18 cellular contexts compared by ENCODE assay signal in genomic region chr2:33240178-33240577, GRCh38.
DNase-seq lines count a peak whose midpoint lies in the region; ATAC-seq, FAIRE-seq and TF ChIP-seq lines count a peak whose summit lies in the region.
"Had no signal": no experiment of that assay in that cellular context is flagged by ENCODE, and none has a peak within 500 bp of the region (broad histone marks: within the 10 kb centered on the region; RNA-seq: fewer than 3 reads in every experiment).

No MANE protein-coding gene starts in this region.

- no peaks in the 10 kb centered on the region for H4K20me1 ChIP-seq in astrocyte (ENCODE audit: insufficient read depth, low read length)
- H4K20me1 ChIP-seq: BLaER1 treated with 17β-estradiol and CSF1 and Interleukin-3, amounts not matched to agents 10 nM and 100 nM had no signal

- H3K27ac Mint-ChIP-seq in astrocyte (ENCODE audit: unreplicated experiment), result peak overlapping the region; percentile 58
- H3K27ac Mint-ChIP-seq: endodermal cell, nephron, WTC11 had no signal

- no peak overlapping the region for H3K4me3 ChIP-seq in HFF-Myc (replicated peaks; ENCODE audit: low read depth, low read length)
- H3K4me3 ChIP-seq in astrocyte (ENCODE audit: insufficient read depth, low read depth, low read length), result no peak overlapping the region
- H3K4me3 ChIP-seq in fibroblast of villous mesenchyme (ENCODE audit: low read depth, low read length), result no peak overlapping the region
- no peak overlapping the region for H3K4me3 ChIP-seq in skeletal muscle cell (ENCODE audit: low read depth, low read length)
- H3K4me3 ChIP-seq: BLaER1 treated with 17β-estradiol and CSF1 and Interleukin-3, amounts not matched to agents 10 nM and 100 nM; cardiac muscle cell; GM12878; thyroid gland had no signal

- H3K36me3 ChIP-seq in astrocyte (ENCODE audit: insufficient read depth, low read length), result no peaks in the 10 kb centered on the region
- H3K36me3 ChIP-seq: BLaER1 treated with 17β-estradiol and CSF1 and Interleukin-3, amounts not matched to agents 10 nM and 100 nM; thyroid gland had no signal

- H3K27me3 Mint-ChIP-seq in astrocyte (ENCODE audit: low read depth, unreplicated experiment), result no peaks in the 10 kb centered on the region

- peak; percentile 52 for DNase-seq in HFF-Myc (ENCODE audit: extremely low read depth, low read depth)
- DNase-seq in astrocyte (ENCODE audit: low read depth), result peak; percentile 84
- peak; percentile 73 for DNase-seq in fibroblast of villous mesenchyme (ENCODE audit: low read depth)
- peak; percentile 66 for DNase-seq in skeletal muscle cell (ENCODE audit: low read depth)
- no peak for DNase-seq in NCI-H748 (lab: John Stamatoyannopoulos, UW; ENCODE audit: unreplicated experiment)
- DNase-seq: activated effector memory CD4-positive, alpha-beta T cell treated with anti-CD3 and anti-CD28 coated beads, Interleukin-2, amount 50 U/mL, for 16 hours; endodermal cell; NCI-H1048; stimulated activated CD8-positive, alpha-beta memory T cell treated with anti-CD3 and anti-CD28 coated beads, Interleukin-4, amount 100 ng/mL, for 48 hours; thyroid gland had no signal

- FAIRE-seq in astrocyte (lab: Jason Lieb, UNC), result peak; percentile 64
- FAIRE-seq: GM12878 had no signal

- H3K9ac ChIP-seq in astrocyte (ENCODE audit: low read length), result no peak overlapping the region
- H3K9ac ChIP-seq: BLaER1 treated with 17β-estradiol and CSF1 and Interleukin-3, amounts not matched to agents 10 nM and 100 nM had no signal

- ATAC-seq in GM21786 (IDR thresholded peaks at IDR 0.05; ENCODE audit: unreplicated experiment) (no peak), GM19395 (IDR thresholded peaks at IDR 0.05; ENCODE audit: unreplicated experiment) (no peak), HG03342 (IDR thresholded peaks at IDR 0.05; ENCODE audit: unreplicated experiment) (no peak)
- ATAC-seq: GM12878, WTC11 had no signal

- H3K9me3 ChIP-seq in astrocyte (ENCODE audit: insufficient read depth, low read depth, low read length), result no peaks in the 10 kb centered on the region
- H3K9me3 ChIP-seq: BLaER1 treated with 17β-estradiol and CSF1 and Interleukin-3, amounts not matched to agents 10 nM and 100 nM; thyroid gland had no signal

- H3K4me3 Mint-ChIP-seq in astrocyte (ENCODE audit: unreplicated experiment), result no peak overlapping the region
- H3K4me3 Mint-ChIP-seq: endodermal cell, nephron, WTC11 had no signal

- no peak overlapping the region for H2AFZ ChIP-seq in astrocyte (ENCODE audit: low read depth, low read length)

- H3K4me2 ChIP-seq in astrocyte (ENCODE audit: low read length), result no peak overlapping the region
- H3K4me2 ChIP-seq: BLaER1 treated with 17β-estradiol and CSF1 and Interleukin-3, amounts not matched to agents 10 nM and 100 nM had no signal

- peaks cover 28% of the 10 kb centered on the region for H3K4me1 ChIP-seq in astrocyte (ENCODE audit: insufficient read depth, low read length)
- H3K4me1 ChIP-seq: thyroid gland had no signal

- H3K27ac ChIP-seq in astrocyte (ENCODE audit: low read depth, low read length), result peak overlapping the region; percentile 61
- H3K27ac ChIP-seq: BLaER1 treated with 17β-estradiol and CSF1 and Interleukin-3, amounts not matched to agents 10 nM and 100 nM; cardiac muscle cell; thyroid gland had no signal

- peaks cover 6% of the 10 kb centered on the region for H3K79me2 ChIP-seq in astrocyte (ENCODE audit: insufficient read depth, low read length)

- no peaks in the 10 kb centered on the region for H3K27me3 ChIP-seq in astrocyte (ENCODE audit: insufficient read depth, low read length)
- H3K27me3 ChIP-seq: BLaER1 treated with 17β-estradiol and CSF1 and Interleukin-3, amounts not matched to agents 10 nM and 100 nM; cardiac muscle cell; thyroid gland had no signal

- H3K9me3 Mint-ChIP-seq in astrocyte (ENCODE audit: unreplicated experiment), result peaks cover 2% of the 10 kb centered on the region
- H3K9me3 Mint-ChIP-seq: endodermal cell, nephron had no signal

- peaks cover 18% of the 10 kb centered on the region for H3K4me1 Mint-ChIP-seq in astrocyte (ENCODE audit: low read depth, unreplicated experiment)
- H3K4me1 Mint-ChIP-seq: endodermal cell, nephron, WTC11 had no signal

- no peaks in the 10 kb centered on the region for H3K36me3 Mint-ChIP-seq in astrocyte (ENCODE audit: low read depth, unreplicated experiment)
- H3K36me3 Mint-ChIP-seq: WTC11 had no signal

- TF ChIP-seq CTCF in HFF-Myc (IDR thresholded peaks at IDR 0.05; ENCODE audit: low read depth, low read length, missing control alignments), result no peak
- no peak for TF ChIP-seq CTCF in astrocyte (IDR thresholded peaks at IDR 0.05; ENCODE audit: insufficient read depth, low read depth, low read length)
- TF ChIP-seq CTCF in fibroblast of villous mesenchyme (IDR thresholded peaks at IDR 0.05; ENCODE audit: insufficient read depth, low read depth, low read length), result no peak
